ENCODE assay signal across 1 cellular context in genomic region chr15:59372352-59373211, GRCh38.
TF ChIP-seq lines count a peak whose summit lies in the region.

TSS of gene MYO1E (minus strand) at chr15:59372871. CDS start at chr15:59372500, 371 bp downstream.

TF ChIP-seq in HepG2, 621 proteins besides CTCF, POLR2A, EP300 and RAD21 (continued from another document and continues in another):
- TF ChIP-seq ZBTB10 (CRISPR knock-in tag; IDR thresholded peaks at IDR 0.05; ENCODE audit: borderline replicate concordance) (no peak), ZBTB33 (CRISPR knock-in tag; IDR thresholded peaks at IDR 0.05) (no peak), EZH2 (conservative IDR thresholded peaks at IDR 0.05; ENCODE audit: low read depth, low read length) (no peak), TERF1 (CRISPR knock-in tag; IDR thresholded peaks at IDR 0.05) (no peak), PHF8 (CRISPR knock-in tag; IDR thresholded peaks at IDR 0.05) (peak; percentile 65), FIP1L1 (IDR thresholded peaks at IDR 0.05; ENCODE audit: borderline replicate concordance, insufficient read depth, low read depth, low read length) (no peak), TEF (CRISPR knock-in tag; IDR thresholded peaks at IDR 0.05) (no peak), HNRNPH1 (optimal IDR thresholded peaks at IDR 0.05; ENCODE audit: low read depth, low read length) (no peak), NR2F2 (IDR thresholded peaks at IDR 0.05; ENCODE audit: borderline replicate concordance, low read depth) (no peak), ZNF781 (CRISPR knock-in tag; IDR thresholded peaks at IDR 0.05; ENCODE audit: borderline replicate concordance, not compliant biosample characterization) (peak; percentile 25), ZMYM2 (CRISPR knock-in tag; IDR thresholded peaks at IDR 0.05) (no peak), SYNCRIP (IDR thresholded peaks at IDR 0.05; ENCODE audit: insufficient read depth, low read depth, low read length) (no peak), PRDM4 (CRISPR knock-in tag; IDR thresholded peaks at IDR 0.05; ENCODE audit: borderline replicate concordance) (no peak), NCOA1 (CRISPR knock-in tag; IDR thresholded peaks at IDR 0.05) (no peak), HMGXB4 (CRISPR knock-in tag; IDR thresholded peaks at IDR 0.05; ENCODE audit: borderline replicate concordance in 1 of 2, low read depth in 1 of 2) (peak; percentile 85; a peak in 3 of 4 replicates), ZNF124 (CRISPR knock-in tag; IDR thresholded peaks at IDR 0.05) (no peak), KLF15 (CRISPR knock-in tag; IDR thresholded peaks at IDR 0.05; ENCODE audit: borderline replicate concordance) (no peak), HMG20B (CRISPR knock-in tag; conservative IDR thresholded peaks at IDR 0.05) (0 out of 2 replicates have a peak, but pooled peaks have one; percentile 22), MBD4 (IDR thresholded peaks at IDR 0.05; ENCODE audit: borderline replicate concordance, low read length) (no peak), JDP2 (CRISPR knock-in tag; IDR thresholded peaks at IDR 0.05; ENCODE audit: borderline replicate concordance) (no peak; the same call in 1 of the 2 replicates), TBX2 (CRISPR knock-in tag; IDR thresholded peaks at IDR 0.05; ENCODE audit: borderline replicate concordance) (peak; percentile 65), MTF2 (CRISPR knock-in tag; IDR thresholded peaks at IDR 0.05; ENCODE audit: borderline replicate concordance) (0 out of 2 replicates have a peak, but pooled peaks have one; percentile 61), PRPF4 (IDR thresholded peaks at IDR 0.05; ENCODE audit: low read depth, low read length, poor library complexity, severe bottlenecking) (no peak), ZFY (CRISPR knock-in tag; IDR thresholded peaks at IDR 0.05) (peak; percentile 71; the same call in 1 of the 2 replicates), SMARCE1 (IDR thresholded peaks at IDR 0.05; ENCODE audit: borderline replicate concordance) (no peak), CBX1 (IDR thresholded peaks at IDR 0.05; ENCODE audit: low read depth) (peak; percentile 24), HNF4A (CRISPR knock-in tag; IDR thresholded peaks at IDR 0.05) (peak; percentile 84), ZNF800 (CRISPR knock-in tag; IDR thresholded peaks at IDR 0.05) (peak; percentile 78; the same call in 1 of the 2 replicates), SOX6 (IDR thresholded peaks at IDR 0.05) (no peak), SOX6 (CRISPR knock-in tag; IDR thresholded peaks at IDR 0.05) (peak; percentile 71), NFAT5 (CRISPR knock-in tag; IDR thresholded peaks at IDR 0.05) (no peak), KAT7 (CRISPR knock-in tag; IDR thresholded peaks at IDR 0.05; ENCODE audit: borderline replicate concordance) (peak; percentile 72; the same call in 1 of the 2 replicates), BCL6 (CRISPR knock-in tag; IDR thresholded peaks at IDR 0.05) (peak; percentile 40; the same call in 1 of the 2 replicates), ARID3A (IDR thresholded peaks at IDR 0.05; ENCODE audit: low read depth, low read length) (no peak)
